ENCODE assay signal across 15 cellular contexts in genomic region chr16:68399456-68399855, GRCh38. TPM values are rescaled to one million over a fixed set of nuclear protein-coding genes. Genes with fewer than 3 reads are reported as not detected.
DNase-seq lines count a peak whose midpoint lies in the region; ATAC-seq and TF ChIP-seq lines count a peak whose summit lies in the region.
"Had no signal": no experiment of that assay in that cellular context is flagged by ENCODE, and none has a peak within 500 bp of the region (broad histone marks: within the 10 kb centered on the region; RNA-seq: fewer than 3 reads in every experiment).

No MANE protein-coding gene starts in this region.

- H3K4me1 ChIP-seq in CD4-positive, CD25-positive, alpha-beta regulatory T cell (ENCODE audit: control insufficient read depth, insufficient read depth, low read length, poor library complexity, severe bottlenecking) = peaks cover 17% of the 10 kb centered on the region
- H3K4me1 ChIP-seq in HCT116 (ENCODE audit: control insufficient read depth in 1 of 2, insufficient read depth in 2 of 2, low read length in 2 of 2) = peaks cover 0 to 30% of the 10 kb centered on the region in 2 experiments; a peak in 2 of 4 replicates
- H3K4me1 ChIP-seq in mesendoderm (ENCODE audit: control insufficient read depth, low read depth, low read length) = no peaks in the 10 kb centered on the region

- DNase-seq in CD4-positive, CD25-positive, alpha-beta regulatory T cell = no peak
- DNase-seq in HCT116 (ENCODE audit: low read depth, low spot score) (no peak), OCI-M1 (lab: John Stamatoyannopoulos, UW) (peak; percentile 12), mesendoderm (peak; percentile 32), natural killer cell (no peak)
- DNase-seq in stimulated activated naive CD4-positive, alpha-beta T cell (lab: John Stamatoyannopoulos, UW) = no peak
- DNase-seq: DMS153, MM.1S, NCI-H1105 treated with DMSO at 0.1 percent for 48 hours, NCI-H187 treated with DMSO at 0.1 percent for 48 hours, NCI-H2171, NCI-H446 treated with DMSO at 0.1 percent for 48 hours had no signal

- TF ChIP-seq RAD21 in HCT116 (IDR thresholded peaks at IDR 0.05; ENCODE audit: low read depth) = no peak

- no peak overlapping the region for H3K56ac ChIP-seq in mesendoderm (ENCODE audit: low read length)

- H4K20me1 ChIP-seq in HCT116 (ENCODE audit: insufficient read depth) = no peaks in the 10 kb centered on the region

- H3K18ac ChIP-seq in mesendoderm (ENCODE audit: low read length) = no peak overlapping the region

- H3K36me3 ChIP-seq in CD4-positive, CD25-positive, alpha-beta regulatory T cell (ENCODE audit: control insufficient read depth, insufficient read depth, low read length) = no peaks in the 10 kb centered on the region
- H3K36me3 ChIP-seq in HCT116 (ENCODE audit: control insufficient read depth in 1 of 2, insufficient read depth in 2 of 2, low read length in 2 of 2) = no peaks in the 10 kb centered on the region
- no peaks in the 10 kb centered on the region for H3K36me3 ChIP-seq in mesendoderm (ENCODE audit: control insufficient read depth, insufficient read depth, low read length)

- TF ChIP-seq POLR2A in HCT116 (IDR thresholded peaks at IDR 0.05; ENCODE audit: borderline replicate concordance, extremely low read depth, insufficient read depth, insufficient read length) = no peak

- no peak for ATAC-seq in CD4-positive, CD25-positive, alpha-beta regulatory T cell (ENCODE audit: low read depth in 2 of 2)
- no peak for ATAC-seq in HCT116
- no peak for ATAC-seq in HG02678 (IDR thresholded peaks at IDR 0.05; ENCODE audit: unreplicated experiment)
- no peak for ATAC-seq in natural killer cell

- H2BK5ac ChIP-seq in mesendoderm (ENCODE audit: low read length) = no peak overlapping the region

- POLR2A ChIA-PET in HCT116 (lab: Charles Lee) = interaction anchor here (1.1 kb wide), 1 partner anchor 19 kb away, joined by 4 read pairs; no protein-coding TSS in a partner anchor

- no TSS peak for BruUV-seq in HCT116 (replicated peaks; lab: Mats Ljungman, UMichigan)

- H3K9ac ChIP-seq in HCT116 (ENCODE audit: low read length) = no peak overlapping the region
- no peak overlapping the region for H3K9ac ChIP-seq in mesendoderm (ENCODE audit: low read length)

- H2AFZ ChIP-seq in HCT116 (ENCODE audit: low read depth, low read length, poor library complexity, severe bottlenecking) = no peak overlapping the region

- H4K8ac ChIP-seq in mesendoderm (ENCODE audit: low read depth, low read length) = no peak overlapping the region

- peaks cover 4% of the 10 kb centered on the region for H3K27me3 Mint-ChIP-seq in CD4-positive, CD25-positive, alpha-beta regulatory T cell
- H3K27me3 Mint-ChIP-seq in natural killer cell (ENCODE audit: low read depth in 2 of 2) = peaks cover 0 to 2% of the 10 kb centered on the region in 2 donors

- peaks cover 0 to 44% (median 21%) of the 10 kb centered on the region in 4 donors for H3K4me1 Mint-ChIP-seq in CD4-positive, CD25-positive, alpha-beta regulatory T cell
- H3K4me1 Mint-ChIP-seq in natural killer cell = peaks cover 0 to 6% of the 10 kb centered on the region in 2 donors

- no peaks in the 10 kb centered on the region for H3K9me2 ChIP-seq in HCT116 (ENCODE audit: insufficient read depth)

- H3K4me3 ChIP-seq in CD4-positive, CD25-positive, alpha-beta regulatory T cell (ENCODE audit: low read depth, low read length) = no peak overlapping the region
- H3K4me3 ChIP-seq in HCT116 (replicated peaks in 1 of 2; ENCODE audit: low read depth in 1 of 2, low read length in 2 of 2) (no peak overlapping the region), mesendoderm (ENCODE audit: low read length) (no peak overlapping the region)

- no peaks in the 10 kb centered on the region for H3K9me3 ChIP-seq in CD4-positive, CD25-positive, alpha-beta regulatory T cell (ENCODE audit: control insufficient read depth in 2 of 2, low read length in 2 of 2)
- no peaks in the 10 kb centered on the region for H3K9me3 ChIP-seq in HCT116 (ENCODE audit: control insufficient read depth in 1 of 2, insufficient read depth in 1 of 2, low read depth in 1 of 2, low read length in 2 of 2)

- H3K4ac ChIP-seq in mesendoderm (ENCODE audit: low read depth, low read length) = no peak overlapping the region

- TF ChIP-seq CTCF in HCT116 (IDR thresholded peaks at IDR 0.05 in 2 of 3, conservative IDR thresholded peaks at IDR 0.05 in 1 of 3; ENCODE audit: borderline replicate concordance in 1 of 3, insufficient read depth in 1 of 3, low read depth in 2 of 3, low read length in 2 of 3) (no peak), natural killer cell (IDR thresholded peaks at IDR 0.05) (no peak)

- RAD21 ChIA-PET in HCT116 (lab: Charles Lee; ENCODE audit: low non-redundant PET in 1 of 2, low total read pairs in 2 of 2, uncharacterized antibody in 2 of 2, unreplicated experiment in 2 of 2) = no interaction called here

- no peak overlapping the region for H2BK120ac ChIP-seq in mesendoderm (ENCODE audit: low read depth, low read length)

- H3K27me3 ChIP-seq in CD4-positive, CD25-positive, alpha-beta regulatory T cell (ENCODE audit: control insufficient read depth, insufficient read depth, low read length) = no peaks in the 10 kb centered on the region
- H3K27me3 ChIP-seq in HCT116 (ENCODE audit: insufficient read depth, low read length) (no peaks in the 10 kb centered on the region), mesendoderm (ENCODE audit: insufficient read depth, low read length, poor library complexity) (no peaks in the 10 kb centered on the region)

- no peak overlapping the region for H3K4me3 Mint-ChIP-seq in CD4-positive, CD25-positive, alpha-beta regulatory T cell
- H3K4me3 Mint-ChIP-seq in natural killer cell = no peak overlapping the region

- no peaks in the 10 kb centered on the region for H3K79me2 ChIP-seq in HCT116 (ENCODE audit: insufficient read depth, low read length)
- no peaks in the 10 kb centered on the region for H3K79me2 ChIP-seq in mesendoderm (ENCODE audit: control insufficient read depth, insufficient read depth, low read length)

- H2AK5ac ChIP-seq in mesendoderm (ENCODE audit: low read length) = no peak overlapping the region

- H3K27ac ChIP-seq in CD4-positive, CD25-positive, alpha-beta regulatory T cell (ENCODE audit: insufficient read depth, low read length, poor library complexity, severe bottlenecking) = no peak overlapping the region
- H3K27ac ChIP-seq in HCT116 (ENCODE audit: low read depth, low read length) (no peak overlapping the region), mesendoderm (ENCODE audit: low read depth, low read length) (no peak overlapping the region)
- H3K27ac ChIP-seq: HL-60 had no signal

- H3K4me2 ChIP-seq in HCT116 (ENCODE audit: low read length) (no peak overlapping the region), mesendoderm (ENCODE audit: low read length) (no peak overlapping the region)

- H3K79me1 ChIP-seq in mesendoderm (ENCODE audit: low read length) = no peaks in the 10 kb centered on the region

- intact Hi-C loops in HCT116 (cut with micrococcal nuclease) (no loop called here), natural killer cell (cut with micrococcal nuclease) (no loop called here)

- H3K27ac Mint-ChIP-seq in CD4-positive, CD25-positive, alpha-beta regulatory T cell = peak overlapping the region; percentile 46 to 64 (median 48)
- H3K27ac Mint-ChIP-seq in natural killer cell = no peak overlapping the region

- no peak overlapping the region for H3K23ac ChIP-seq in mesendoderm (ENCODE audit: low read length)

- no peak overlapping the region for H2BK15ac ChIP-seq in mesendoderm (replicated peaks; ENCODE audit: low read depth)

- no peaks in the 10 kb centered on the region for H3K9me3 Mint-ChIP-seq in CD4-positive, CD25-positive, alpha-beta regulatory T cell
- H3K9me3 Mint-ChIP-seq in natural killer cell = no peaks in the 10 kb centered on the region

- no peaks in the 10 kb centered on the region for H3K36me3 Mint-ChIP-seq in CD4-positive, CD25-positive, alpha-beta regulatory T cell
- H3K36me3 Mint-ChIP-seq in natural killer cell = no peaks in the 10 kb centered on the region

- no CpG with 5 or more reads among the region's 3 CpGs for WGBS in mesendoderm (ENCODE audit: extremely low coverage, insufficient coverage, low lambda C conversion rate)

- H4K5ac ChIP-seq in mesendoderm (ENCODE audit: low read length) = no peak overlapping the region

- CTCF ChIA-PET in HCT116 (lab: Charles Lee) = no interaction called here

TF ChIP-seq in HCT116, 20 proteins besides CTCF, POLR2A, EP300 and RAD21:
- TF ChIP-seq CEBPB (IDR thresholded peaks at IDR 0.05; ENCODE audit: low read depth) (peak; percentile 84), SP1 (IDR thresholded peaks at IDR 0.05; ENCODE audit: low read depth) (peak; percentile 40; the same call in 1 of the 2 replicates), EZH2 (IDR thresholded peaks at IDR 0.05) (no peak)

RNA-seq across cellular contexts. Expression of gene SMPD3, which starts 48.9 kb away (rescaled TPM):
- total RNA-seq in CD4-positive, CD25-positive, alpha-beta regulatory T cell = 16.1 TPM
- polyA plus RNA-seq in CD4-positive, CD25-positive, alpha-beta regulatory T cell = 10 to 100 TPM in 3 of 4 donors, 1 to 10 TPM in 1; 7.1 to 20.3 (median 18.6) TPM
- total RNA-seq in HCT116 (2021; ENCODE audit: unreplicated experiment) = 0.89 TPM
- polyA plus RNA-seq in HCT116 (2012) = 1.8 and 2.2 TPM in 2 replicates
- 0.66 TPM for polyA plus RNA-seq in mesendoderm (2013, experiment 1 of 2)
- polyA plus RNA-seq in mesendoderm (2013, experiment 2 of 2) = 0.49 TPM
- total RNA-seq in natural killer cell = 10 to 100 TPM in 1 of 3 donors, 1 to 10 TPM in 2; 2.4 to 13.3 (median 3.2) TPM
- polyA plus RNA-seq: AG04450 had no signal

Comparison
In these comparisons a context has a peak if more than half of its experiments do, and no peak if none do; other contexts are left out.
1. DNase-seq: peak in OCI-M1 (single experiment) and mesendoderm (single experiment); none in CD4-positive, CD25-positive, alpha-beta regulatory T cell (0 of 3), HCT116 (single experiment), stimulated activated naive CD4-positive, alpha-beta T cell (0 of 6) and natural killer cell (single experiment).
2. H3K27ac Mint-ChIP-seq: peak in CD4-positive, CD25-positive, alpha-beta regulatory T cell (3 of 3); none in natural killer cell (0 of 2).